ENCODE assay signal across 21 cellular contexts in the genomic region with DNA sequence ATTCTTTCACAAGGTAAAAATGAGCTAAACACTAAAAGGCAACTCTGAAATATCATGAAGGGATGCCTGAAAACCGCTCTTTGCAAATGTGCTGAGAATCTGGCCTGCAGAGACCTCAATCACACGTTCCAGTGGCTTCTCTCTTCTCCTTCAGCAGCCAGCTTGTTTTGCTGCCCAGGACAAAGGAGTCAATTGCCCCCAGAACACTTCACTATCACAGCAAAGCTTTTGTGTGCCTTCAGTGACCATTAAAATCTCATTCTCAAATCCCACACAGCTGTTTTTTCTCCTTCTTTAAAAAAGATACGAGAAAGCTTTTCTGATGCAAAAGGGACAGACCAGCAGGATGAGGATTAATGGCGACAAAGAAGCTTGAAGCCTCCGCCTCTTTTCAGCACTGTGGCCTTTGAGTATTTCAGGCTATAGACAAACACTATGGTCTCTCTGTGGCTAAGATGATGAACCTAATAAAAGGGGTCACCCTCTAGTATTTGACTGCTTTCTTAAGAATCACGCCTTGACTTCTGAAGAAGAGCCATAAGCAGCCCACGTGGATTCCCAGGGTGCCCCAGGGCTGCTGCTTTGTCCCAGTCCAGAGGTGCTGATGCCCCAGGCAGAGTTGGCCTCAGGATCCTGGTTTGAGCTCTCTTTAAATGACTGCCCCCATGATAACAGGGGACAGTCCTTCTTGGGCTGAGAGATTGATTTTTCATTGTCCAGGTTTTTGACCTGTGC. TPM values are rescaled to one million over a fixed set of nuclear protein-coding genes. Genes with fewer than 3 reads are reported as not detected.
DNase-seq lines count a peak whose midpoint lies in the region; FAIRE-seq and TF ChIP-seq lines count a peak whose summit lies in the region.
"Had no signal": no experiment of that assay in that cellular context is flagged by ENCODE, and none has a peak within 500 bp of the region (broad histone marks: within the 10 kb centered on the region; RNA-seq: fewer than 3 reads in every experiment).

No MANE protein-coding gene starts in this region.

- TF ChIP-seq CTCF in neural crest cell (conservative IDR thresholded peaks at IDR 0.05) = no peak

- peak overlapping the region; percentile 48 for H3K4me3 Mint-ChIP-seq in neural crest cell
- H3K4me3 Mint-ChIP-seq: CD8-positive, alpha-beta T cell had no signal

- no peak for FAIRE-seq in frontal cortex (lab: Jason Lieb, UNC)
- FAIRE-seq: GM12878, GM18507 had no signal

- no peaks in the 10 kb centered on the region for H3K27me3 Mint-ChIP-seq in neural crest cell (ENCODE audit: low read depth)

- peak; percentile 17 for DNase-seq in activated CD8-positive, alpha-beta memory T cell treated with anti-CD3 and anti-CD28 coated beads, Interleukin-2, amount 50 U/mL, for 48 hours
- no peak for DNase-seq in activated CD8-positive, alpha-beta memory T cell treated with anti-CD3 and anti-CD28 coated beads for 24 hours
- DNase-seq in ecto neural progenitor cell (ENCODE audit: low spot score) = peak; percentile 71
- DNase-seq in neural crest cell (ENCODE audit: low read depth, low spot score) = peak; percentile 11
- no peak for DNase-seq in hippocampal formation (lab: John Stamatoyannopoulos, UW)
- no peak for DNase-seq in SIG-M5 (lab: John Stamatoyannopoulos, UW)
- DNase-seq in frontal cortex (ENCODE audit: low spot score in 2 of 2) = no peak
- no peak for DNase-seq in iPS-NIHi11 (ENCODE audit: low spot score)
- DNase-seq: DND-41; GDM1; GM23248; NCI-H1048; NCI-H1436 treated with DMSO at 0.1 percent for 48 hours; NCI-H2081; NCI-H345; NCI-H526 treated with DMSO at 0.1 percent for 48 hours; NK-92 treated with Interleukin-12 subunit alpha and Interleukin-12 subunit beta, amount 100 ng/mL, for 24 hours; OCI-M1 had no signal

- peaks cover 9% of the 10 kb centered on the region for H3K36me3 Mint-ChIP-seq in neural crest cell (ENCODE audit: low read depth)
- H3K36me3 Mint-ChIP-seq: CD8-positive, alpha-beta T cell had no signal

- peaks cover 39% of the 10 kb centered on the region for H3K4me1 Mint-ChIP-seq in neural crest cell

- peaks cover 5% of the 10 kb centered on the region for H3K9me3 Mint-ChIP-seq in neural crest cell
- H3K9me3 Mint-ChIP-seq: CD8-positive, alpha-beta T cell had no signal

- H3K27ac Mint-ChIP-seq in neural crest cell (ENCODE audit: unreplicated experiment) = peak overlapping the region; percentile 92
- H3K27ac Mint-ChIP-seq: CD8-positive, alpha-beta T cell had no signal

RNA-seq across cellular contexts. Expression of a gene that starts 33.4 kb away (rescaled TPM):
- total RNA-seq in neural crest cell (1.7 and 2.1 TPM in 2 replicates), frontal cortex (24.9 TPM)

RNA-seq across cellular contexts. Expression of a gene that starts 54.2 kb away (rescaled TPM):
- total RNA-seq in neural crest cell (7.5 and 11.0 TPM in 2 replicates), frontal cortex (2.9 TPM)
- total RNA-seq: CD8-positive, alpha-beta T cell had no signal

Comparison
In these comparisons a context has a peak if more than half of its experiments do, and no peak if none do; other contexts are left out.
1. DNase-seq: peak in activated CD8-positive, alpha-beta memory T cell treated with anti-CD3 and anti-CD28 coated beads, Interleukin-2, amount 50 U/mL, for 48 hours (single experiment), ecto neural progenitor cell (single experiment) and neural crest cell (single experiment); none in activated CD8-positive, alpha-beta memory T cell treated with anti-CD3 and anti-CD28 coated beads for 24 hours (single experiment), hippocampal formation (0 of 2), SIG-M5 (single experiment), frontal cortex (0 of 2) and iPS-NIHi11 (single experiment).